ENCODE assay signal across 1 cellular context in genomic region chr3:44761347-44762169, GRCh38.
A peak's percentile ranks its signal among the peaks of the same experiment; 100 is the strongest.
TF ChIP-seq lines count a peak whose summit lies in the region.

KIAA1143 (minus strand) TSS chr3:44761619; CDS start chr3:44761602, 17 bp downstream.
KIF15 (plus strand) TSS chr3:44761794; CDS start chr3:44761866, 72 bp downstream.

TF ChIP-seq in HepG2, 621 proteins besides CTCF, POLR2A, EP300 and RAD21 (continued from another document and continues in another):
- TF ChIP-seq STAT6 (CRISPR knock-in tag; IDR thresholded peaks at IDR 0.05; ENCODE audit: borderline replicate concordance): peak; percentile 72; the same call in 1 of the 2 replicates
- TF ChIP-seq POLR2AphosphoS2 (IDR thresholded peaks at IDR 0.05; ENCODE audit: low read depth, low read length): no peak
- no peak for TF ChIP-seq FOXK2 (IDR thresholded peaks at IDR 0.05)
- 0 out of 2 replicates have a peak, but pooled peaks have one; percentile 38 for TF ChIP-seq NFIC (IDR thresholded peaks at IDR 0.05; ENCODE audit: low read length)
- 0 out of 2 replicates have a peak, but pooled peaks have one; percentile 13 for TF ChIP-seq SIX4 (CRISPR knock-in tag; IDR thresholded peaks at IDR 0.05)
- TF ChIP-seq ZNF768 (CRISPR knock-in tag; IDR thresholded peaks at IDR 0.05): peak; percentile 68; the same call in 1 of the 2 replicates
- TF ChIP-seq, protein P1, sequence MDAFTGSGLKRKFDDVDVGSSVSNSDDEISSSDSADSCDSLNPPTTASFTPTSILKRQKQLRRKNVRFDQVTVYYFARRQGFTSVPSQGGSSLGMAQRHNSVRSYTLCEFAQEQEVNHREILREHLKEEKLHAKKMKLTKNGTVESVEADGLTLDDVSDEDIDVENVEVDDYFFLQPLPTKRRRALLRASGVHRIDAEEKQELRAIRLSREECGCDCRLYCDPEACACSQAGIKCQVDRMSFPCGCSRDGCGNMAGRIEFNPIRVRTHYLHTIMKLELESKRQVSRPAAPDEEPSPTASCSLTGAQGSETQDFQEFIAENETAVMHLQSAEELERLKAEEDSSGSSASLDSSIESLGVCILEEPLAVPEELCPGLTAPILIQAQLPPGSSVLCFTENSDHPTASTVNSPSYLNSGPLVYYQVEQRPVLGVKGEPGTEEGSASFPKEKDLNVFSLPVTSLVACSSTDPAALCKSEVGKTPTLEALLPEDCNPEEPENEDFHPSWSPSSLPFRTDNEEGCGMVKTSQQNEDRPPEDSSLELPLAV (CRISPR knock-in tag; conservative IDR thresholded peaks at IDR 0.05; ENCODE audit: low read depth): no peak
- TF ChIP-seq ZNF766 (CRISPR knock-in tag; IDR thresholded peaks at IDR 0.05; ENCODE audit: borderline replicate concordance): peak; percentile 86; the same call in 1 of the 2 replicates
- no peak for TF ChIP-seq ZNF17 (CRISPR knock-in tag; IDR thresholded peaks at IDR 0.05)
- peak; percentile 84 for TF ChIP-seq POLR2AphosphoS5 (IDR thresholded peaks at IDR 0.05; ENCODE audit: low read depth, low read length)
- TF ChIP-seq ZKSCAN1 (IDR thresholded peaks at IDR 0.05; ENCODE audit: low read length): no peak
- TF ChIP-seq ZNF737 (CRISPR knock-in tag; IDR thresholded peaks at IDR 0.05; ENCODE audit: borderline replicate concordance): no peak
- peak; percentile 66; the same call in 1 of the 2 replicates for TF ChIP-seq JDP2 (CRISPR knock-in tag; IDR thresholded peaks at IDR 0.05; ENCODE audit: borderline replicate concordance)
- TF ChIP-seq HDAC1 (CRISPR knock-in tag; IDR thresholded peaks at IDR 0.05): peak; percentile 99
- peak; percentile 92 for TF ChIP-seq YEATS2 (CRISPR knock-in tag; IDR thresholded peaks at IDR 0.05; ENCODE audit: borderline replicate concordance)
- peak; percentile 84 for TF ChIP-seq HOXD1 (CRISPR knock-in tag; IDR thresholded peaks at IDR 0.05)
- no peak for TF ChIP-seq KLF11 (CRISPR knock-in tag; IDR thresholded peaks at IDR 0.05)
- no peak for TF ChIP-seq SYNCRIP (IDR thresholded peaks at IDR 0.05; ENCODE audit: insufficient read depth, low read depth, low read length)
- TF ChIP-seq GABPB1 (CRISPR knock-in tag; IDR thresholded peaks at IDR 0.05): peak; percentile 93
- peak; percentile 67 for TF ChIP-seq ELF4 (CRISPR knock-in tag; IDR thresholded peaks at IDR 0.05; ENCODE audit: borderline replicate concordance)
- peak; percentile 56 for TF ChIP-seq ETV5 (CRISPR knock-in tag; IDR thresholded peaks at IDR 0.05; ENCODE audit: borderline replicate concordance)
- TF ChIP-seq ZFYVE20 (CRISPR knock-in tag; IDR thresholded peaks at IDR 0.05; ENCODE audit: borderline replicate concordance, low read depth): 0 out of 2 replicates have a peak, but pooled peaks have one; percentile 34
- no peak for TF ChIP-seq ZNF30 (CRISPR knock-in tag; IDR thresholded peaks at IDR 0.05)
- no peak for TF ChIP-seq CBX2 (IDR thresholded peaks at IDR 0.05; ENCODE audit: low read depth, low read length)
- peak; percentile 67; the same call in 1 of the 2 replicates for TF ChIP-seq CBX2 (CRISPR knock-in tag; IDR thresholded peaks at IDR 0.05; ENCODE audit: low read depth)
- TF ChIP-seq RAD51 (IDR thresholded peaks at IDR 0.05; ENCODE audit: borderline replicate concordance): no peak
- 0 out of 2 replicates have a peak, but pooled peaks have one; percentile 24 for TF ChIP-seq ZSCAN12 (CRISPR knock-in tag; IDR thresholded peaks at IDR 0.05)
- no peak for TF ChIP-seq MAFF (IDR thresholded peaks at IDR 0.05; ENCODE audit: low read depth, low read length)
- peak; percentile 85 for TF ChIP-seq IRF2 (CRISPR knock-in tag; IDR thresholded peaks at IDR 0.05)
- no peak for TF ChIP-seq THYN1 (CRISPR knock-in tag; IDR thresholded peaks at IDR 0.05; ENCODE audit: borderline replicate concordance, low read depth)
- TF ChIP-seq ZNF256 (CRISPR knock-in tag; conservative IDR thresholded peaks at IDR 0.05): no peak
- TF ChIP-seq ZNF598 (CRISPR knock-in tag; IDR thresholded peaks at IDR 0.05; ENCODE audit: borderline replicate concordance): no peak; the same call in 1 of the 2 replicates
- TF ChIP-seq SOX6 (IDR thresholded peaks at IDR 0.05): no peak
- TF ChIP-seq SOX6 (CRISPR knock-in tag; IDR thresholded peaks at IDR 0.05): peak; percentile 67
- TF ChIP-seq ZC3H13 (CRISPR knock-in tag; IDR thresholded peaks at IDR 0.05): 0 out of 2 replicates have a peak, but pooled peaks have one; percentile 44
- no peak for TF ChIP-seq ZNF296 (CRISPR knock-in tag; conservative IDR thresholded peaks at IDR 0.05)
- no peak for TF ChIP-seq KLF13 (CRISPR knock-in tag; IDR thresholded peaks at IDR 0.05)
- TF ChIP-seq ZNF350 (CRISPR knock-in tag; IDR thresholded peaks at IDR 0.05; ENCODE audit: borderline replicate concordance, low read depth): peak; percentile 93
- TF ChIP-seq, protein P2, sequence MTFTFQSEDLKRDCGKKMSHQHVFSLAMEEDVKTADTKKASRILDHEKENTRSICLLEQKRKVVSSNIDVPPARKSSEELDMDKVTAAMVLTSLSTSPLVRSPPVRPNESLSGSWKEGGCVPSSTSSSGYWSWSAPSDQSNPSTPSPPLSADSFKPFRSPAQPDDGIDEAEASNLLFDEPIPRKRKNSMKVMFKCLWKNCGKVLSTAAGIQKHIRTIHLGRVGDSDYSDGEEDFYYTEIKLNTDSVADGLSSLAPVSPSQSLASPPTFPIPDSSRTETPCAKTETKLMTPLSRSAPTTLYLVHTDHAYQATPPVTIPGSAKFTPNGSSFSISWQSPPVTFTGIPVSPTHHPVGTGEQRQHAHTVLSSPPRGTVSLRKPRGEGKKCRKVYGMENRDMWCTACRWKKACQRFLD (CRISPR knock-in tag; IDR thresholded peaks at IDR 0.05; ENCODE audit: borderline replicate concordance): peak; percentile 45; the same call in 1 of the 2 replicates
- TF ChIP-seq ZNF430 (CRISPR knock-in tag; IDR thresholded peaks at IDR 0.05): peak; percentile 87
- peak; percentile 99 for TF ChIP-seq GMEB1 (CRISPR knock-in tag; IDR thresholded peaks at IDR 0.05; ENCODE audit: borderline replicate concordance)
- TF ChIP-seq, protein P3, sequence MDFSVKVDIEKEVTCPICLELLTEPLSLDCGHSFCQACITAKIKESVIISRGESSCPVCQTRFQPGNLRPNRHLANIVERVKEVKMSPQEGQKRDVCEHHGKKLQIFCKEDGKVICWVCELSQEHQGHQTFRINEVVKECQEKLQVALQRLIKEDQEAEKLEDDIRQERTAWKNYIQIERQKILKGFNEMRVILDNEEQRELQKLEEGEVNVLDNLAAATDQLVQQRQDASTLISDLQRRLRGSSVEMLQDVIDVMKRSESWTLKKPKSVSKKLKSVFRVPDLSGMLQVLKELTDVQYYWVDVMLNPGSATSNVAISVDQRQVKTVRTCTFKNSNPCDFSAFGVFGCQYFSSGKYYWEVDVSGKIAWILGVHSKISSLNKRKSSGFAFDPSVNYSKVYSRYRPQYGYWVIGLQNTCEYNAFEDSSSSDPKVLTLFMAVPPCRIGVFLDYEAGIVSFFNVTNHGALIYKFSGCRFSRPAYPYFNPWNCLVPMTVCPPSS (IDR thresholded peaks at IDR 0.05): no peak
- TF ChIP-seq ZNF639 (CRISPR knock-in tag; conservative IDR thresholded peaks at IDR 0.05): peak; percentile 75; the same call in 1 of the 2 replicates
- TF ChIP-seq BORCS8-MEF2B (CRISPR knock-in tag; IDR thresholded peaks at IDR 0.05): peak; percentile 95
- no peak for TF ChIP-seq ZNF841 (CRISPR knock-in tag; IDR thresholded peaks at IDR 0.05; ENCODE audit: borderline replicate concordance)
- TF ChIP-seq NFE2L2 (IDR thresholded peaks at IDR 0.05; ENCODE audit: low read length): no peak
- TF ChIP-seq RBFOX2 (IDR thresholded peaks at IDR 0.05; ENCODE audit: low read depth, low read length): peak; percentile 80
- peak; percentile 71; the same call in 1 of the 2 replicates for TF ChIP-seq ZNF747 (CRISPR knock-in tag; IDR thresholded peaks at IDR 0.05; ENCODE audit: borderline replicate concordance)
- peak; percentile 98 for TF ChIP-seq KAT7 (CRISPR knock-in tag; IDR thresholded peaks at IDR 0.05; ENCODE audit: borderline replicate concordance)
- TF ChIP-seq HOXA3 (CRISPR knock-in tag; IDR thresholded peaks at IDR 0.05): peak; percentile 100
- TF ChIP-seq ZNF672 (CRISPR knock-in tag; IDR thresholded peaks at IDR 0.05): no peak
- TF ChIP-seq SAP130 (CRISPR knock-in tag; IDR thresholded peaks at IDR 0.05; ENCODE audit: low read depth): peak; percentile 100
- peak; percentile 53; the same call in 1 of the 2 replicates for TF ChIP-seq ZNF468 (CRISPR knock-in tag; IDR thresholded peaks at IDR 0.05)
- TF ChIP-seq ZZZ3 (CRISPR knock-in tag; IDR thresholded peaks at IDR 0.05; ENCODE audit: borderline replicate concordance): peak; percentile 27; the same call in 1 of the 2 replicates
- TF ChIP-seq TIGD3 (CRISPR knock-in tag; IDR thresholded peaks at IDR 0.05; ENCODE audit: borderline replicate concordance): no peak
